ENCODE assay signal across 11 cellular contexts in the genomic region with DNA sequence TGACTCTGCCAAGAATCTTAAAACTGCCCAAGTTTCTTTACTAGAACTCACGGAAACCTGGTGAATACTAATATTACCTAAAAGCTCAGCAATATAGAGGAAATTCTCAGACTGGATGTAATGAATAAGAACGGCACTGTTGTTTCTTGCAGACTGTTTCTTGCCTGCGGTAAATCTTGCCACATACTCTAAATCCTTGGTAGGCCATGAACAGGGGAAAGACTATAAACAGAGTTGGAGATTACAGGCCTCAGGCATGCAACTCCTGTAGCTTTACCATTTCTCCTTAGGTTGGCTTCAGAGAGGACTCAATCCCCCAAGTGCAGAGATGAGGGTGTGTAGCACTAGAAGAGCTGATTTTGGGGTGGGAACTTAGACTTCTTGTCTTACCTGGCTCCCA. TPM values are rescaled to one million over a fixed set of nuclear protein-coding genes. Genes with fewer than 3 reads are reported as not detected.
A peak's percentile ranks its signal among the peaks of the same experiment; 100 is the strongest.
DNase-seq lines count a peak whose midpoint lies in the region; ATAC-seq, FAIRE-seq and TF ChIP-seq lines count a peak whose summit lies in the region.
"Had no signal": no experiment of that assay in that cellular context is flagged by ENCODE, and none has a peak within 500 bp of the region (broad histone marks: within the 10 kb centered on the region; RNA-seq: fewer than 3 reads in every experiment).

No MANE protein-coding gene starts in this region.

- no peak for FAIRE-seq in keratinocyte (lab: Jason Lieb, UNC)

- intact Hi-C loops in activated CD4-positive, alpha-beta T cell treated with anti-CD3 and anti-CD28 coated beads, Interleukin-2, amount 10 ng/mL, durations not matched to agents 24 days and 14 days (cut with micrococcal nuclease), result no loop called here
- intact Hi-C loops in activated T-helper 2 cell treated with anti-CD3 and anti-CD28 coated beads, Interferon-gamma antibody, Interleukin-2, Interleukin-4, amounts not matched to agents 10 μg/mL and 5 μg/mL and 100 μg/mL, durations not matched to agents 14 hours and 24 hours and 36 hours (cut with micrococcal nuclease), result no loop called here

- peak overlapping the region; percentile 92 for H3K9ac ChIP-seq in keratinocyte (ENCODE audit: control insufficient read depth, extremely low read depth, insufficient read depth, low read length)

- no peaks in the 10 kb centered on the region for H3K27me3 ChIP-seq in keratinocyte (ENCODE audit: control insufficient read depth, extremely low read depth, insufficient read depth, low read length)

- no peaks in the 10 kb centered on the region for H4K20me1 ChIP-seq in keratinocyte (ENCODE audit: control insufficient read depth, extremely low read depth, insufficient read depth, low read length)

- no peak for TF ChIP-seq CTCF in keratinocyte (optimal IDR thresholded peaks at IDR 0.05 in 1 of 3, IDR thresholded peaks at IDR 0.05 in 1 of 3, conservative IDR thresholded peaks at IDR 0.05 in 1 of 3; ENCODE audit: extremely low read depth in 1 of 3, insufficient read depth in 2 of 3, low read length in 3 of 3)

- H3K36me3 Mint-ChIP-seq in activated CD4-positive, alpha-beta T cell treated with anti-CD3 and anti-CD28 coated beads, Interleukin-2, amount 10 ng/mL, durations not matched to agents 24 days and 14 days (ENCODE audit: low read depth), result peaks cover 4% of the 10 kb centered on the region
- H3K36me3 Mint-ChIP-seq in activated T-helper 2 cell treated with anti-CD3 and anti-CD28 coated beads, Interferon-gamma antibody, Interleukin-2, Interleukin-4, amounts not matched to agents 10 μg/mL and 5 μg/mL and 100 μg/mL, durations not matched to agents 14 hours and 24 hours and 36 hours (ENCODE audit: low read depth), result no peaks in the 10 kb centered on the region

- H3K27ac Mint-ChIP-seq in activated CD4-positive, alpha-beta T cell treated with anti-CD3 and anti-CD28 coated beads, Interleukin-2, amount 10 ng/mL, durations not matched to agents 24 days and 14 days, result no peak overlapping the region
- H3K27ac Mint-ChIP-seq in activated T-helper 2 cell treated with anti-CD3 and anti-CD28 coated beads, Interferon-gamma antibody, Interleukin-2, Interleukin-4, amounts not matched to agents 10 μg/mL and 5 μg/mL and 100 μg/mL, durations not matched to agents 14 hours and 24 hours and 36 hours, result no peak overlapping the region

- peaks cover 3% of the 10 kb centered on the region for H3K79me2 ChIP-seq in keratinocyte (ENCODE audit: control insufficient read depth, insufficient read depth, low read length)

- no peaks in the 10 kb centered on the region for H3K9me3 ChIP-seq in keratinocyte (ENCODE audit: control insufficient read depth, low read depth, low read length)

- H3K27me3 Mint-ChIP-seq in activated CD4-positive, alpha-beta T cell treated with anti-CD3 and anti-CD28 coated beads, Interleukin-2, amount 10 ng/mL, durations not matched to agents 24 days and 14 days, result no peaks in the 10 kb centered on the region
- H3K27me3 Mint-ChIP-seq in activated T-helper 2 cell treated with anti-CD3 and anti-CD28 coated beads, Interferon-gamma antibody, Interleukin-2, Interleukin-4, amounts not matched to agents 10 μg/mL and 5 μg/mL and 100 μg/mL, durations not matched to agents 14 hours and 24 hours and 36 hours (ENCODE audit: low read depth), result no peaks in the 10 kb centered on the region

- H3K9me3 Mint-ChIP-seq in activated CD4-positive, alpha-beta T cell treated with anti-CD3 and anti-CD28 coated beads, Interleukin-2, amount 10 ng/mL, durations not matched to agents 24 days and 14 days, result no peaks in the 10 kb centered on the region
- no peaks in the 10 kb centered on the region for H3K9me3 Mint-ChIP-seq in activated T-helper 2 cell treated with anti-CD3 and anti-CD28 coated beads, Interferon-gamma antibody, Interleukin-2, Interleukin-4, amounts not matched to agents 10 μg/mL and 5 μg/mL and 100 μg/mL, durations not matched to agents 14 hours and 24 hours and 36 hours

- no peak for DNase-seq in activated CD4-positive, alpha-beta T cell treated with anti-CD3 and anti-CD28 coated beads, Interleukin-2, amount 10 ng/mL, durations not matched to agents 24 days and 14 days
- DNase-seq in activated CD4-positive, alpha-beta T cell treated with anti-CD3 and anti-CD28 coated beads, Interleukin-2, amount 50 U/mL, for 1 hour, result no peak
- DNase-seq in activated T-helper 2 cell treated with anti-CD3 and anti-CD28 coated beads, Interferon-gamma antibody, Interleukin-2, Interleukin-4, amounts not matched to agents 10 μg/mL and 5 μg/mL and 100 μg/mL, durations not matched to agents 14 hours and 24 hours and 36 hours (ENCODE audit: low spot score), result no peak
- DNase-seq in keratinocyte (ENCODE audit: low read depth, low spot score) (no peak), SKM-1 (lab: John Stamatoyannopoulos, UW; ENCODE audit: unreplicated experiment) (no peak), HT-29 (ENCODE audit: low spot score) (no peak)
- DNase-seq: activated CD4-positive, alpha-beta T cell treated with anti-CD3 and anti-CD28 coated beads, Interleukin-2, amount 50 U/mL, for 48 hours; AML-193; KG1 had no signal

- peaks cover 29% of the 10 kb centered on the region for H3K4me1 Mint-ChIP-seq in activated CD4-positive, alpha-beta T cell treated with anti-CD3 and anti-CD28 coated beads, Interleukin-2, amount 10 ng/mL, durations not matched to agents 24 days and 14 days
- H3K4me1 Mint-ChIP-seq in activated T-helper 2 cell treated with anti-CD3 and anti-CD28 coated beads, Interferon-gamma antibody, Interleukin-2, Interleukin-4, amounts not matched to agents 10 μg/mL and 5 μg/mL and 100 μg/mL, durations not matched to agents 14 hours and 24 hours and 36 hours (ENCODE audit: low read depth), result peaks cover 34% of the 10 kb centered on the region

- peak overlapping the region; percentile 99 for H2AFZ ChIP-seq in keratinocyte (ENCODE audit: control insufficient read depth, low read length)

- ATAC-seq in HG03196 (IDR thresholded peaks at IDR 0.05; ENCODE audit: unreplicated experiment), result no peak

- peaks cover 14% of the 10 kb centered on the region for H3K4me1 ChIP-seq in keratinocyte (ENCODE audit: control insufficient read depth, extremely low read depth, insufficient read depth, low read length)

- peak overlapping the region; percentile 88 for H3K4me2 ChIP-seq in keratinocyte (ENCODE audit: control insufficient read depth, extremely low read depth, insufficient read depth, low read depth, low read length)

- dilution Hi-C loops in keratinocyte (cut with MboI; ENCODE audit: extremely low pct_ligation_motif_present, low sequenced_read_pairs), result no loop called here

- H3K9me1 ChIP-seq in keratinocyte (ENCODE audit: control insufficient read depth, extremely low read depth, insufficient read depth, low read length), result no peaks in the 10 kb centered on the region

- H3K27ac ChIP-seq in keratinocyte (ENCODE audit: control insufficient read depth, insufficient read depth, low read length), result no peak overlapping the region
- H3K27ac ChIP-seq in temporal lobe (ENCODE audit: low read depth, low read length), result peak overlapping the region; percentile 90

- H3K4me3 Mint-ChIP-seq in activated CD4-positive, alpha-beta T cell treated with anti-CD3 and anti-CD28 coated beads, Interleukin-2, amount 10 ng/mL, durations not matched to agents 24 days and 14 days, result peak overlapping the region; percentile 99
- H3K4me3 Mint-ChIP-seq in activated T-helper 2 cell treated with anti-CD3 and anti-CD28 coated beads, Interferon-gamma antibody, Interleukin-2, Interleukin-4, amounts not matched to agents 10 μg/mL and 5 μg/mL and 100 μg/mL, durations not matched to agents 14 hours and 24 hours and 36 hours (ENCODE audit: low read depth), result peak overlapping the region; percentile 100

- no peaks in the 10 kb centered on the region for H3K36me3 ChIP-seq in keratinocyte (ENCODE audit: control insufficient read depth in 2 of 2, extremely low read depth in 1 of 2, insufficient read depth in 2 of 2, low read length in 2 of 2)

- peak overlapping the region in 2 of 3 experiments; percentile 89 to 98 for H3K4me3 ChIP-seq in keratinocyte (ENCODE audit: control insufficient read depth in 2 of 3, extremely low read depth in 1 of 3, insufficient read depth in 2 of 3, low read depth in 1 of 3, low read length in 3 of 3)

RNA-seq across cellular contexts. Expression of a gene that starts 1.1 kb away (rescaled TPM):
- total RNA-seq in activated CD4-positive, alpha-beta T cell treated with anti-CD3 and anti-CD28 coated beads, Interleukin-2, amount 10 ng/mL, durations not matched to agents 24 days and 14 days, result 10.8 and 11.8 TPM in 2 replicates
- 14.8 and 17.6 TPM in 2 replicates for total RNA-seq in activated T-helper 2 cell treated with anti-CD3 and anti-CD28 coated beads, Interferon-gamma antibody, Interleukin-2, Interleukin-4, amounts not matched to agents 10 μg/mL and 5 μg/mL and 100 μg/mL, durations not matched to agents 14 hours and 24 hours and 36 hours
- polyA plus RNA-seq in keratinocyte, result 6.4 to 9.0 TPM (median 8.0 TPM) in 3 replicates
- polyA plus RNA-seq in keratinocyte (2011; ENCODE audit: low read depth), result 4.8 TPM
- polyA plus RNA-seq in keratinocyte (2011; cell fraction: cytosol; rRNA removed), result 6.8 and 10.4 TPM in 2 replicates
- 6.9 and 7.4 TPM in 2 replicates for polyA plus RNA-seq in keratinocyte (2011; cell fraction: nucleus; rRNA removed)
- polyA plus RNA-seq in keratinocyte (2012; ENCODE audit: low replicate concordance), result 5.0 and 5.6 TPM in 2 replicates
- 5.1 to 11.8 TPM (median 11.7 TPM) in 3 replicates for polyA minus RNA-seq in keratinocyte
- polyA minus RNA-seq in keratinocyte (2011; cell fraction: cytosol; rRNA and poly(A)+ RNA removed), result 7.9 TPM
- polyA minus RNA-seq in keratinocyte (2011; cell fraction: nucleus; rRNA and poly(A)+ RNA removed), result 2.4 and 5.2 TPM in 2 replicates
- 22.4 TPM for total RNA-seq in temporal lobe
- total RNA-seq in HT-29 (2014; rRNA removed; shearing (Covaris generic)), result 4.3 and 4.5 TPM in 2 replicates

RNA-seq across cellular contexts. Expression of a gene that starts 1.6 kb away (rescaled TPM):
- 15.2 and 21.5 TPM in 2 replicates for total RNA-seq in activated CD4-positive, alpha-beta T cell treated with anti-CD3 and anti-CD28 coated beads, Interleukin-2, amount 10 ng/mL, durations not matched to agents 24 days and 14 days
- 16.7 and 19.0 TPM in 2 replicates for total RNA-seq in activated T-helper 2 cell treated with anti-CD3 and anti-CD28 coated beads, Interferon-gamma antibody, Interleukin-2, Interleukin-4, amounts not matched to agents 10 μg/mL and 5 μg/mL and 100 μg/mL, durations not matched to agents 14 hours and 24 hours and 36 hours
- polyA plus RNA-seq in keratinocyte, result 4.9 to 6.8 TPM (median 5.7 TPM) in 3 replicates
- 4.4 TPM for polyA plus RNA-seq in keratinocyte (2011; ENCODE audit: low read depth)
- polyA plus RNA-seq in keratinocyte (2011; cell fraction: cytosol; rRNA removed), result 4.7 and 6.9 TPM in 2 replicates
- 5.0 and 5.3 TPM in 2 replicates for polyA plus RNA-seq in keratinocyte (2011; cell fraction: nucleus; rRNA removed)
- 4.0 and 4.9 TPM in 2 replicates for polyA plus RNA-seq in keratinocyte (2012; ENCODE audit: low replicate concordance)
- polyA minus RNA-seq in keratinocyte, result 3.5 to 4.2 TPM (median 3.8 TPM) in 3 replicates
- 4.0 TPM for polyA minus RNA-seq in keratinocyte (2011; cell fraction: cytosol; rRNA and poly(A)+ RNA removed)
- 2.2 and 5.3 TPM in 2 replicates for polyA minus RNA-seq in keratinocyte (2011; cell fraction: nucleus; rRNA and poly(A)+ RNA removed)
- 14.0 TPM for total RNA-seq in temporal lobe
- 4.4 TPM in 2 replicates for total RNA-seq in HT-29 (2014; rRNA removed; shearing (Covaris generic))
